In the genomic region with DNA sequence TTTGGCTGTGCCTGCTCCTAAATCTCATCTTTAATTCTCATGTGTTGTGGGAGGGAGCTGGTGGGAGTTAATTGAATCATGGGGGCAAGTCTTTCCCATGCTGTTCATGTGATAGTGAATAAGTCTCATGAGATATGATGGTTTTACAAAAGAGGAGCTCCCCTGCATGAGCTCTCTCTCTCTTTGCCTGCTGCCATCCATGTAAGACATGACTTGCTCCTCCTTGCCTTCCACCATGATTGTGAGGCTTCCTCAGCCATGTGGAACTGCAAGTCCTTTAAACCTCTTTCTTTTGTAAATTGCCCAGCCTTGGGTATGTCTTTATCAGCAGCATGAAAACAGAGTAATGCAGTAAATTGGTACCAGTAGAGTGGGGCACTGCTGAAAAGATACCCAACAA, we compare ENCODE assay signal across 1 cellular context.
DNase-seq lines count a peak whose midpoint lies in the region; ATAC-seq, FAIRE-seq and TF ChIP-seq lines count a peak whose summit lies in the region.
"Not testable (repeated sequence)": the region's sequence is repeated elsewhere in the genome, so short reads cannot be mapped to it uniquely, and the experiment has no call there.

No MANE protein-coding gene starts in this region.

- H3K36me3 ChIP-seq in K562 (ENCODE audit: control insufficient read depth, insufficient read depth, low read length), result not testable (repeated sequence)

- not testable (repeated sequence) for TF ChIP-seq EP300 in K562 (IDR thresholded peaks at IDR 0.05; ENCODE audit: low read length)

- not testable (repeated sequence) for ATAC-seq in K562

- CTCF ChIA-PET in K562 (lab: Yijun Ruan, JAX; ENCODE audit: low intra/inter-chr PET ratio), result not testable (repeated sequence)

- not testable (repeated sequence) for DNase-seq in K562 (ENCODE audit: extremely low read depth in 1 of 4, low spot score in 3 of 4)

- TF ChIP-seq RAD21 in K562 (CRISPR knock-in tag; conservative IDR thresholded peaks at IDR 0.05 in 1 of 2, IDR thresholded peaks at IDR 0.05 in 1 of 2), result not testable (repeated sequence)

- not testable (repeated sequence) for TF ChIP-seq CTCF in K562 (IDR thresholded peaks at IDR 0.05 in 2 of 3, conservative IDR thresholded peaks at IDR 0.05 in 1 of 3; ENCODE audit: insufficient read depth in 2 of 3, low read depth in 1 of 3, low read length in 3 of 3)

- H3K27me3 ChIP-seq in K562 (ENCODE audit: control insufficient read depth in 2 of 2, insufficient read depth in 2 of 2, low read length in 2 of 2), result not testable (repeated sequence)

- in situ Hi-C loops in K562 (cut with MboI), result not testable (repeated sequence)

- not testable (repeated sequence) for BruUV-seq in K562 (replicated peaks; lab: Mats Ljungman, UMichigan)

- not testable (repeated sequence) for H3K4me2 ChIP-seq in K562 (ENCODE audit: insufficient read depth, low read length)

- not testable (repeated sequence) for TF ChIP-seq POLR2A in K562 (conservative IDR thresholded peaks at IDR 0.05)

- H3K27ac ChIP-seq in K562 (ENCODE audit: extremely low read depth, low read depth, low read length), result not testable (repeated sequence)

- not testable (repeated sequence) for H2AFZ ChIP-seq in K562 (ENCODE audit: low read depth, low read length)

- not testable (repeated sequence) for H3K79me2 ChIP-seq in K562 (ENCODE audit: control insufficient read depth, insufficient read depth, low read length)

- H3K4me3 ChIP-seq in K562, result not testable (repeated sequence)

- H3K9me1 ChIP-seq in K562 (ENCODE audit: control insufficient read depth, insufficient read depth, low read length), result not testable (repeated sequence)

- FAIRE-seq in K562 (lab: Jason Lieb, UNC), result not testable (repeated sequence)

- H3K4me1 ChIP-seq in K562 (replicated peaks in 1 of 2; ENCODE audit: control insufficient read depth in 2 of 2, insufficient read depth in 2 of 2, low read length in 2 of 2), result not testable (repeated sequence)

- intact Hi-C loops in K562 (cut with micrococcal nuclease), result not testable (repeated sequence)

- not testable (repeated sequence) for H3K9me3 ChIP-seq in K562 (replicated peaks; ENCODE audit: control insufficient read depth, insufficient read depth, low read depth, low read length)

- POLR2A ChIA-PET in K562 (lab: Yijun Ruan, JAX), result not testable (repeated sequence)

- not testable (repeated sequence) for H4K20me1 ChIP-seq in K562 (replicated peaks; ENCODE audit: control insufficient read depth, insufficient read depth, low read length)

- H3K9ac ChIP-seq in K562 (ENCODE audit: insufficient read depth in 1 of 2, low read depth in 2 of 2, low read length in 2 of 2), result not testable (repeated sequence)

TF ChIP-seq in K562, 482 proteins besides CTCF, POLR2A, EP300 and RAD21:
- TF ChIP-seq ZNF431 (CRISPR knock-in tag; IDR thresholded peaks at IDR 0.05), result peak; percentile 98
